8 cellular contexts compared by ENCODE assay signal in genomic region chr2:215619989-215620388, GRCh38.
DNase-seq lines count a peak whose midpoint lies in the region; ATAC-seq and TF ChIP-seq lines count a peak whose summit lies in the region.

No MANE protein-coding gene starts in this region.

- no peak for TF ChIP-seq CTCF in NB4 (IDR thresholded peaks at IDR 0.05; ENCODE audit: low read depth, low read length)
- TF ChIP-seq CTCF in neural progenitor cell (IDR thresholded peaks at IDR 0.05): no peak

- no peaks in the 10 kb centered on the region for H3K36me3 Mint-ChIP-seq in activated naive CD8-positive, alpha-beta T cell treated with anti-CD3 and anti-CD28 coated beads, Interleukin-2, amount 10 ng/mL, durations not matched to agents 7 days and 5 days
- H3K36me3 Mint-ChIP-seq in neural progenitor cell: no peaks in the 10 kb centered on the region

- no peak overlapping the region for H3K27ac ChIP-seq in GM23248
- no peak overlapping the region for H3K27ac ChIP-seq in neural progenitor cell

- H3K9me3 Mint-ChIP-seq in activated naive CD8-positive, alpha-beta T cell treated with anti-CD3 and anti-CD28 coated beads, Interleukin-2, amount 10 ng/mL, durations not matched to agents 7 days and 5 days: no peaks in the 10 kb centered on the region
- peaks cover 8% of the 10 kb centered on the region for H3K9me3 Mint-ChIP-seq in neural progenitor cell

- H3F3A ChIP-seq in GM23248 (ENCODE audit: insufficient read depth) (no peaks in the 10 kb centered on the region; the same call in 1 of the 2 replicates), neural progenitor cell (ENCODE audit: low read depth) (peaks cover 10% of the 10 kb centered on the region)

- H3K27ac Mint-ChIP-seq in activated naive CD8-positive, alpha-beta T cell treated with anti-CD3 and anti-CD28 coated beads, Interleukin-2, amount 10 ng/mL, durations not matched to agents 7 days and 5 days: no peak overlapping the region
- H3K27ac Mint-ChIP-seq in neural progenitor cell: peak overlapping the region; percentile 92

- H3K9me3 ChIP-seq in GM23248 (ENCODE audit: low read depth) (no peaks in the 10 kb centered on the region), neural progenitor cell (ENCODE audit: low read depth) (no peaks in the 10 kb centered on the region)

- POLR2A ChIA-PET in activated naive CD8-positive, alpha-beta T cell treated with anti-CD3 and anti-CD28 coated beads, Interleukin-2, amount 10 ng/mL, durations not matched to agents 7 days and 5 days (lab: Charles Lee): interaction anchor here (0.6 kb wide), 1 partner anchor 810 kb away, joined by 3 read pairs; the partner anchor contains the start of gene BARD1

- H3K9me2 ChIP-seq in GM23248 (ENCODE audit: insufficient read depth): no peaks in the 10 kb centered on the region

- H3K9ac ChIP-seq in GM23248 (no peak overlapping the region), neural progenitor cell (no peak overlapping the region)

- H3K27me3 ChIP-seq in GM23248 (replicated peaks; ENCODE audit: insufficient read depth) (no peaks in the 10 kb centered on the region), neural progenitor cell (no peaks in the 10 kb centered on the region)

- 50 to 51% methylated on average over 10 of the region's 10 CpGs for WGBS in GM23248 (ENCODE audit: low coverage in 1 of 2, low lambda C conversion rate in 2 of 2, missing lambda C conversion rate in 2 of 2), 2 experiments

- H4K20me1 ChIP-seq in GM23248 (ENCODE audit: insufficient read depth) (no peaks in the 10 kb centered on the region), neural progenitor cell (ENCODE audit: low read depth) (no peaks in the 10 kb centered on the region)

- H3K4me1 Mint-ChIP-seq in activated naive CD8-positive, alpha-beta T cell treated with anti-CD3 and anti-CD28 coated beads, Interleukin-2, amount 10 ng/mL, durations not matched to agents 7 days and 5 days: peaks cover 9% of the 10 kb centered on the region
- H3K4me1 Mint-ChIP-seq in neural progenitor cell: peaks cover 43% of the 10 kb centered on the region

- no peak for ATAC-seq in activated naive CD8-positive, alpha-beta T cell treated with anti-CD3 and anti-CD28 coated beads, Interleukin-2, amount 10 ng/mL, durations not matched to agents 7 days and 5 days (ENCODE audit: low read depth)
- ATAC-seq in GM21360 (IDR thresholded peaks at IDR 0.05; ENCODE audit: unreplicated experiment) (no peak), HG03159 (IDR thresholded peaks at IDR 0.05; ENCODE audit: unreplicated experiment) (no peak)

- H3K27me3 Mint-ChIP-seq in activated naive CD8-positive, alpha-beta T cell treated with anti-CD3 and anti-CD28 coated beads, Interleukin-2, amount 10 ng/mL, durations not matched to agents 7 days and 5 days: peaks cover 11% of the 10 kb centered on the region
- peaks cover 2% of the 10 kb centered on the region for H3K27me3 Mint-ChIP-seq in neural progenitor cell (ENCODE audit: insufficient read depth, low read depth)

- H3K79me2 ChIP-seq in GM23248 (ENCODE audit: insufficient read depth) (no peaks in the 10 kb centered on the region), neural progenitor cell (ENCODE audit: low read depth) (no peaks in the 10 kb centered on the region)

- H3K36me3 ChIP-seq in GM23248 (ENCODE audit: low read depth) (no peaks in the 10 kb centered on the region), neural progenitor cell (no peaks in the 10 kb centered on the region)

- H2AFZ ChIP-seq in GM23248: peak overlapping the region; percentile 75
- no peak overlapping the region for H2AFZ ChIP-seq in neural progenitor cell (replicated peaks)

- H3K4me2 ChIP-seq in GM23248 (ENCODE audit: unreplicated experiment) (peak overlapping the region; percentile 44), neural progenitor cell (peak overlapping the region; percentile 51)

- peak overlapping the region; percentile 40; the same call in 1 of the 2 replicates for H3K4me3 ChIP-seq in GM23248
- H3K4me3 ChIP-seq in NB4 (ENCODE audit: low read depth, low read length): no peak overlapping the region
- no peak overlapping the region for H3K4me3 ChIP-seq in neural progenitor cell

- no peak for TF ChIP-seq POLR2A in NB4 (IDR thresholded peaks at IDR 0.05; ENCODE audit: extremely low read depth, insufficient read length)

- peak overlapping the region; percentile 58 for H3K4me3 Mint-ChIP-seq in activated naive CD8-positive, alpha-beta T cell treated with anti-CD3 and anti-CD28 coated beads, Interleukin-2, amount 10 ng/mL, durations not matched to agents 7 days and 5 days
- H3K4me3 Mint-ChIP-seq in neural progenitor cell: peak overlapping the region; percentile 64

- in situ Hi-C loops in GM23248 (cut with MboI): no loop called here

- DNase-seq in GM23248: peak; percentile 34
- peak; percentile 79 for DNase-seq in NB4 (ENCODE audit: low read depth)
- no peak for DNase-seq in activated naive CD8-positive, alpha-beta T cell treated with anti-CD3 and anti-CD28 coated beads, Interleukin-2, amount 10 ng/mL, durations not matched to agents 7 days and 5 days
- DNase-seq in neural progenitor cell (ENCODE audit: low spot score): no peak
- no peak for DNase-seq in OCI-M2 (lab: John Stamatoyannopoulos, UW; ENCODE audit: unreplicated experiment)
- no peak for DNase-seq in NCI-H1092 (lab: John Stamatoyannopoulos, UW)

- H3K4me1 ChIP-seq in GM23248 (ENCODE audit: insufficient read depth) (peaks cover 32% of the 10 kb centered on the region), neural progenitor cell (peaks cover 16% of the 10 kb centered on the region)

Comparison
In these comparisons a context has a peak if more than half of its experiments do, and no peak if none do; other contexts are left out.
1. DNase-seq: peak in GM23248 (single experiment) and NB4 (single experiment); none in activated naive CD8-positive, alpha-beta T cell treated with anti-CD3 and anti-CD28 coated beads, Interleukin-2, amount 10 ng/mL, durations not matched to agents 7 days and 5 days (single experiment), neural progenitor cell (single experiment), OCI-M2 (single experiment) and NCI-H1092 (single experiment).